1 cellular context compared by ENCODE assay signal in genomic region chr13:91355099-91355825, GRCh38.
TF ChIP-seq lines count a peak whose summit lies in the region.

No MANE protein-coding gene starts in this region.

TF ChIP-seq in WTC11, 78 proteins besides CTCF, POLR2A, EP300 and RAD21 (continued from another document):
- TF ChIP-seq ERG (CRISPR knock-in tag; IDR thresholded peaks at IDR 0.05) (peak; percentile 85; the same call in 1 of the 2 replicates), NR2C2 (CRISPR knock-in tag; IDR thresholded peaks at IDR 0.05) (no peak), AFF4 (CRISPR knock-in tag; IDR thresholded peaks at IDR 0.05; ENCODE audit: borderline replicate concordance) (no peak), EMX1 (CRISPR knock-in tag; IDR thresholded peaks at IDR 0.05) (peak; percentile 86; the same call in 1 of the 2 replicates), SP1 (CRISPR knock-in tag; conservative IDR thresholded peaks at IDR 0.05) (no peak), ZNF671 (CRISPR knock-in tag; IDR thresholded peaks at IDR 0.05) (peak; percentile 70), ZNF416 (CRISPR knock-in tag; IDR thresholded peaks at IDR 0.05) (no peak), ETV6 (CRISPR knock-in tag; IDR thresholded peaks at IDR 0.05) (no peak), E2F4 (CRISPR knock-in tag; IDR thresholded peaks at IDR 0.05; ENCODE audit: borderline replicate concordance, low read depth) (no peak), IRF1 (CRISPR knock-in tag; IDR thresholded peaks at IDR 0.05) (no peak), AR (CRISPR knock-in tag; IDR thresholded peaks at IDR 0.05) (peak; percentile 90), GRHL2 (CRISPR knock-in tag; IDR thresholded peaks at IDR 0.05; ENCODE audit: insufficient replicate concordance, severe bottlenecking) (no peak), ZNF423 (CRISPR knock-in tag; IDR thresholded peaks at IDR 0.05) (no peak), NFATC4 (CRISPR knock-in tag; IDR thresholded peaks at IDR 0.05) (peak; percentile 72), ELF4 (CRISPR knock-in tag; IDR thresholded peaks at IDR 0.05; ENCODE audit: low read depth) (no peak), FOXP4 (CRISPR knock-in tag; IDR thresholded peaks at IDR 0.05) (no peak), ESRRA (CRISPR knock-in tag; IDR thresholded peaks at IDR 0.05; ENCODE audit: borderline replicate concordance) (no peak), ZNF396 (CRISPR knock-in tag; IDR thresholded peaks at IDR 0.05; ENCODE audit: borderline replicate concordance) (no peak), PREB (CRISPR knock-in tag; IDR thresholded peaks at IDR 0.05; ENCODE audit: borderline replicate concordance) (no peak), RELA (CRISPR knock-in tag; IDR thresholded peaks at IDR 0.05; ENCODE audit: borderline replicate concordance) (no peak), E2F1 (CRISPR knock-in tag; IDR thresholded peaks at IDR 0.05) (no peak), E2F5 (CRISPR knock-in tag; IDR thresholded peaks at IDR 0.05) (no peak), ZNF532 (CRISPR knock-in tag; IDR thresholded peaks at IDR 0.05; ENCODE audit: borderline replicate concordance) (peak; percentile 81; the same call in 1 of the 2 replicates), PRDM15 (CRISPR knock-in tag; IDR thresholded peaks at IDR 0.05) (no peak), ATF3 (CRISPR knock-in tag; conservative IDR thresholded peaks at IDR 0.05) (no peak), NFYB (CRISPR knock-in tag; conservative IDR thresholded peaks at IDR 0.05; ENCODE audit: low read depth) (no peak), PRRX2 (CRISPR knock-in tag; IDR thresholded peaks at IDR 0.05) (peak; percentile 87), ZNF232 (CRISPR knock-in tag; IDR thresholded peaks at IDR 0.05) (no peak)
TF ChIP-seq in WTC11: peak in this region for 8.
